In genomic region chr13:98207411-98207810, GRCh38 we compare ENCODE assay signal across 12 cellular contexts.
DNase-seq lines count a peak whose midpoint lies in the region; ATAC-seq and TF ChIP-seq lines count a peak whose summit lies in the region.
"Had no signal": no experiment of that assay in that cellular context is flagged by ENCODE, and none has a peak within 500 bp of the region (broad histone marks: within the 10 kb centered on the region; RNA-seq: fewer than 3 reads in every experiment).

No MANE protein-coding gene starts in this region.

- ATAC-seq in GM21381 (IDR thresholded peaks at IDR 0.05; ENCODE audit: unreplicated experiment) (no peak), HG03108 (IDR thresholded peaks at IDR 0.05; ENCODE audit: unreplicated experiment) (no peak), HG03175 (IDR thresholded peaks at IDR 0.05; ENCODE audit: unreplicated experiment) (no peak)

- peaks cover 73% of the 10 kb centered on the region for H3K9me3 Mint-ChIP-seq in nephron progenitor cell

- peaks cover 92% of the 10 kb centered on the region for H3K36me3 Mint-ChIP-seq in nephron progenitor cell (ENCODE audit: low read depth)

- peak overlapping the region; percentile 9 for H3K27ac Mint-ChIP-seq in nephron progenitor cell

- no peaks in the 10 kb centered on the region for H3K4me1 ChIP-seq in ACC112 (ENCODE audit: control insufficient read depth, insufficient read depth, low read length, unreplicated experiment)

- H2AFZ ChIP-seq in ACC112 (ENCODE audit: low read length, unreplicated experiment), result no peak overlapping the region

- no peaks in the 10 kb centered on the region for H3K36me3 ChIP-seq in ACC112 (ENCODE audit: insufficient read depth, low read length)

- H3K27ac ChIP-seq in ACC112 (ENCODE audit: low read depth, low read length), result peak overlapping the region; percentile 43; the same call in 1 of the 2 replicates

- peaks cover 3% of the 10 kb centered on the region for H3K27me3 Mint-ChIP-seq in nephron progenitor cell (ENCODE audit: low read depth, poor library complexity)

- no peak overlapping the region for H3K4me3 ChIP-seq in ACC112 (ENCODE audit: low read depth, low read length)

- TF ChIP-seq CTCF in nephron progenitor cell (IDR thresholded peaks at IDR 0.05), result no peak

- H3K27me3 ChIP-seq in ACC112 (ENCODE audit: insufficient read depth, low read length), result no peaks in the 10 kb centered on the region

- H3K4me1 Mint-ChIP-seq in nephron progenitor cell, result peaks cover 40% of the 10 kb centered on the region

- no peaks in the 10 kb centered on the region for H3K79me2 ChIP-seq in ACC112 (ENCODE audit: control insufficient read depth, insufficient read depth, low read length, unreplicated experiment)

- no peak overlapping the region for H3K4me3 Mint-ChIP-seq in nephron progenitor cell

- DNase-seq in NCI-H226, result peak; percentile 36
- DNase-seq in glomerular visceral epithelial cell (ENCODE audit: extremely low spot score), result peak; percentile 89
- no peak for DNase-seq in nephron progenitor cell
- no peak for DNase-seq in activated T-cell treated with anti-CD3 and anti-CD28 coated beads for 4 hours
- DNase-seq: activated naive CD4-positive, alpha-beta T cell treated with anti-CD3 and anti-CD28 coated beads, Interleukin-2, amount 50 U/mL, for 16 hours; H7; NCI-H1105 treated with DMSO at 0.1 percent for 48 hours; NCI-H524 had no signal

Comparison
In these comparisons a context has a peak if more than half of its experiments do, and no peak if none do; other contexts are left out.
1. DNase-seq: peak in NCI-H226 (single experiment) and glomerular visceral epithelial cell (single experiment); none in nephron progenitor cell (single experiment) and activated T-cell treated with anti-CD3 and anti-CD28 coated beads for 4 hours (single experiment).